In genomic region chr4:103496800-103497199, GRCh38 we compare ENCODE assay signal across 17 cellular contexts.
"Had no signal": no experiment of that assay in that cellular context is flagged by ENCODE, and none has a peak within 500 bp of the region (broad histone marks: within the 10 kb centered on the region; RNA-seq: fewer than 3 reads in every experiment).

No MANE protein-coding gene starts in this region.

- ATAC-seq: activated CD8-positive, alpha-beta memory T cell treated with anti-CD3 and anti-CD28 coated beads, Interleukin-2, amount 10 ng/mL, durations not matched to agents 7 days and 5 days; activated naive CD4-positive, alpha-beta T cell treated with anti-CD3 and anti-CD28 coated beads, Interleukin-2, amount 50 U/mL, for 72 hours; left ventricle myocardium superior had no signal

- DNase-seq: activated CD4-positive, CD25-positive, alpha-beta regulatory T cell; activated CD8-positive, alpha-beta memory T cell treated with anti-CD3 and anti-CD28 coated beads, Interleukin-2, amount 10 ng/mL, durations not matched to agents 7 days and 5 days; activated effector memory CD4-positive, alpha-beta T cell treated with Interleukin-2 at 50 U/mL for 16 hours; activated T-cell treated with anti-CD3 and anti-CD28 coated beads, Interleukin-2, amount 50 U/mL, for 24 hours; amniotic stem cell; cortex of kidney; effector CD8-positive, alpha-beta T cell; foreskin melanocyte; islet precursor cell; left ventricle myocardium superior; stimulated activated CD4-positive, alpha-beta T cell treated with anti-CD3 and anti-CD28 coated beads, Interleukin-4, amount 100 ng/mL, for 1 hour; stimulated activated CD8-positive, alpha-beta memory T cell treated with anti-CD3 and anti-CD28 coated beads, Interleukin-4, amount 100 ng/mL, for 48 hours had no signal

- H3K4me1 Mint-ChIP-seq: brain; central memory CD8-positive, alpha-beta T cell had no signal

- H3K36me3 Mint-ChIP-seq: activated CD8-positive, alpha-beta memory T cell treated with anti-CD3 and anti-CD28 coated beads, Interleukin-2, amount 10 ng/mL, durations not matched to agents 7 days and 5 days; activated naive CD4-positive, alpha-beta T cell treated with anti-CD3 and anti-CD28 coated beads, Interleukin-2, amount 50 U/mL, for 72 hours; brain had no signal

- H3K9me3 Mint-ChIP-seq: brain; central memory CD8-positive, alpha-beta T cell; stimulated activated naive CD8-positive, alpha-beta T cell treated with anti-CD3 and anti-CD28 coated beads, Interleukin-15, Interleukin-2, amounts not matched to agents 100 ng/mL and 50 ng/mL, for 24 hours had no signal

- H3K4me1 ChIP-seq: parathyroid adenoma had no signal

- H3K27me3 Mint-ChIP-seq: activated CD8-positive, alpha-beta memory T cell treated with anti-CD3 and anti-CD28 coated beads, Interleukin-2, amount 10 ng/mL, durations not matched to agents 7 days and 5 days; activated T-cell treated with anti-CD3 and anti-CD28 coated beads, Interleukin-2, amount 50 U/mL, for 24 hours; brain; central memory CD8-positive, alpha-beta T cell; stimulated activated naive CD8-positive, alpha-beta T cell treated with anti-CD3 and anti-CD28 coated beads, Interleukin-15, Interleukin-2, amounts not matched to agents 100 ng/mL and 50 ng/mL, for 24 hours had no signal

- H3K27ac Mint-ChIP-seq: activated CD8-positive, alpha-beta memory T cell treated with anti-CD3 and anti-CD28 coated beads, Interleukin-2, amount 10 ng/mL, durations not matched to agents 7 days and 5 days; activated naive CD4-positive, alpha-beta T cell treated with anti-CD3 and anti-CD28 coated beads, Interleukin-2, amount 50 U/mL, for 72 hours; activated T-cell treated with anti-CD3 and anti-CD28 coated beads, Interleukin-2, amount 50 U/mL, for 24 hours; brain; stimulated activated naive CD8-positive, alpha-beta T cell treated with anti-CD3 and anti-CD28 coated beads, Interleukin-15, Interleukin-2, amounts not matched to agents 100 ng/mL and 50 ng/mL, for 24 hours had no signal

- H3K4me3 Mint-ChIP-seq: activated CD8-positive, alpha-beta memory T cell treated with anti-CD3 and anti-CD28 coated beads, Interleukin-2, amount 10 ng/mL, durations not matched to agents 7 days and 5 days; activated T-cell treated with anti-CD3 and anti-CD28 coated beads, Interleukin-2, amount 50 U/mL, for 24 hours; brain; central memory CD8-positive, alpha-beta T cell; stimulated activated naive CD8-positive, alpha-beta T cell treated with anti-CD3 and anti-CD28 coated beads, Interleukin-15, Interleukin-2, amounts not matched to agents 100 ng/mL and 50 ng/mL, for 24 hours had no signal
